28 cellular contexts compared by ENCODE assay signal in the genomic region with DNA sequence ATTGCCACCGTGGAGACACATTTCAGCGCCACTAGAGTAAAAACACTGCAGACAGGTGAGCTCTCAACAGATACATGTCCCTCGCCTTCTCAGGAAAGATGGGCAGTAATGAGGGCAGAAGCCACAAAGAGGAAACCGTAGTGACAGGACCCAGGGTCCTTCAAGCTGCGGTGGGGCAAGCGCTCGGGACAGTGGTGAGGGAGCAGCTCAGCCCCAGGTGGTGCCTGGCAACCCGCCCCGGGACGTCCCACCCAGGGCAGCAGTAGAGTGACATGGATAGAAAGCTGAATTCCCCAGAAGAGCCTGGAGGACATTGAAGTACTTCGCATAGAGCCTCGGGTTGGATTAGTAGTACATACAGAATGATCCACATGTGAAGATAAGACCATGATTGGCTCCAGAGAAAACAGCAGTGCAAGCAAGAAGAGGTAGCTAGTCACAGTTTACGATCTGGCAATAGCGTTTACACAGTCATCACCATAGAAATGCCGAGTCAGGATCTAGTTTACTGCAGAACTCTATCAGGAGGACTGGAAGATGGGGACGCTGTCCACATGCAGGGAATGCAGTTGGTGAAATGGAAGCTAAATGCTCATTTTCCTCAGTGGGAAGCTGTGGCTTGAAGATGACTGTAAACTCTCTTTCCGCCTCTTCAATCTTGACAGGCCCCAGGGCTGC. TPM values are rescaled to one million over a fixed set of nuclear protein-coding genes. Genes with fewer than 3 reads are reported as not detected.
A peak's percentile ranks its signal among the peaks of the same experiment; 100 is the strongest.
DNase-seq lines count a peak whose midpoint lies in the region; ATAC-seq, FAIRE-seq and TF ChIP-seq lines count a peak whose summit lies in the region.
"Had no signal": no experiment of that assay in that cellular context is flagged by ENCODE, and none has a peak within 500 bp of the region (broad histone marks: within the 10 kb centered on the region; RNA-seq: fewer than 3 reads in every experiment).

No MANE protein-coding gene starts in this region.

- H2BK15ac ChIP-seq in H9 (ENCODE audit: low read depth, low read length): no peak overlapping the region

- H3K27ac ChIP-seq in DND-41 (ENCODE audit: low read length) (0 out of 2 replicates have a peak overlapping the region, but pooled peaks have one; percentile 4), kidney (ENCODE audit: low read depth in 2 of 2, low read length in 2 of 2) (no peak overlapping the region), H9 (ENCODE audit: insufficient read length, low read depth, low read length) (no peak overlapping the region)
- H3K27ac ChIP-seq: adrenal gland, epithelial cell of prostate, neutrophil, right lobe of liver, testis had no signal

- H3K9me3 ChIP-seq in DND-41 (ENCODE audit: insufficient read depth, low read length, severe bottlenecking) (no peaks in the 10 kb centered on the region), kidney (ENCODE audit: control insufficient read depth in 1 of 2, low read length in 2 of 2) (no peaks in the 10 kb centered on the region), H9 (ENCODE audit: control insufficient read depth, low read depth, low read length) (no peaks in the 10 kb centered on the region)
- H3K9me3 ChIP-seq: adrenal gland, neutrophil, right lobe of liver, testis had no signal

- no peak overlapping the region for H2AFZ ChIP-seq in DND-41 (ENCODE audit: low read depth, low read length)
- H2AFZ ChIP-seq in H9 (ENCODE audit: low read length): no peak overlapping the region

- H4K91ac ChIP-seq in H9 (ENCODE audit: insufficient read length, low read depth, low read length): no peak overlapping the region

- no CpG with 5 or more reads among the region's 17 CpGs for WGBS in H9 (ENCODE audit: extremely low coverage, insufficient read length, low lambda C conversion rate)

- H3K23ac ChIP-seq in H9 (ENCODE audit: insufficient read length, low read depth, low read length): no peak overlapping the region

- H3K4me3 ChIP-seq in DND-41 (ENCODE audit: low read depth in 1 of 2, low read length in 2 of 2) (no peak overlapping the region), kidney (ENCODE audit: low read length in 2 of 2) (no peak overlapping the region)
- H3K4me3 ChIP-seq: adrenal gland, right lobe of liver, testis had no signal

- H3K79me2 ChIP-seq in DND-41 (ENCODE audit: insufficient read depth, low read length) (no peaks in the 10 kb centered on the region), H9 (ENCODE audit: insufficient read depth, low read length) (no peaks in the 10 kb centered on the region)

- peaks cover 0 to 5% (median 3%) of the 10 kb centered on the region in 3 experiments; a peak in 3 of 7 replicates for H3K36me3 Mint-ChIP-seq in H9 (ENCODE audit: insufficient read depth in 1 of 3, low read depth in 3 of 3)
- H3K36me3 Mint-ChIP-seq: activated CD4-positive, alpha-beta memory T cell treated with anti-CD3 and anti-CD28 coated beads for 36 hours; brain had no signal

- H2BK20ac ChIP-seq in H9 (ENCODE audit: low read depth, low read length, poor library complexity, severe bottlenecking): no peak overlapping the region

- H3K9ac ChIP-seq in DND-41 (ENCODE audit: low read depth, low read length) (no peak overlapping the region), kidney (ENCODE audit: low read length in 2 of 2) (no peak overlapping the region), H9 (ENCODE audit: extremely low read depth, insufficient read length, low read length) (no peak overlapping the region)

- peaks cover 2% of the 10 kb centered on the region in 2 experiments; a peak in 2 of 4 replicates for H3K4me1 Mint-ChIP-seq in H9
- H3K4me1 Mint-ChIP-seq: CD14-positive monocyte, memory B cell had no signal

- H3K27me3 ChIP-seq in DND-41 (ENCODE audit: insufficient read depth, low read length, poor library complexity) (no peaks in the 10 kb centered on the region), H9 (ENCODE audit: insufficient read depth, low read length) (no peaks in the 10 kb centered on the region)
- H3K27me3 ChIP-seq: adrenal gland, right lobe of liver, testis had no signal

- peak; percentile 57 for DNase-seq in activated effector memory CD4-positive, alpha-beta T cell treated with anti-CD3 and anti-CD28 coated beads, Interleukin-2, amount 50 U/mL, for 16 hours
- DNase-seq in activated effector memory CD4-positive, alpha-beta T cell treated with Interleukin-2 at 50 U/mL for 16 hours: no peak
- DNase-seq in DND-41: no peak
- peak; percentile 9 for DNase-seq in M059J (ENCODE audit: low read depth)
- DNase-seq in kidney: peak; percentile 45
- no peak for DNase-seq in NCI-H2171 treated with DMSO at 0.1 percent for 48 hours (lab: John Stamatoyannopoulos, UW)
- DNase-seq in midbrain (lab: John Stamatoyannopoulos, UW): no peak
- DNase-seq in H9: no peak
- DNase-seq: activated CD4-positive, alpha-beta memory T cell treated with anti-CD3 and anti-CD28 coated beads for 36 hours; Calu3; Kasumi-1; NCI-H1694; NCI-H524 treated with DMSO at 0.1 percent for 48 hours; SIG-M5; stimulated activated naive CD8-positive, alpha-beta T cell treated with anti-CD3 and anti-CD28 coated beads, Interleukin-15, Interleukin-2, amounts not matched to agents 100 U/mL and 50 U/mL, for 24 hours; T1000; testis had no signal

- H2AK5ac ChIP-seq in H9 (ENCODE audit: insufficient read length, low read length): no peak overlapping the region

- peaks cover 0 to 8% of the 10 kb centered on the region in 2 experiments; a peak in 2 of 5 replicates for H3K9me3 Mint-ChIP-seq in H9
- H3K9me3 Mint-ChIP-seq: activated CD4-positive, alpha-beta memory T cell treated with anti-CD3 and anti-CD28 coated beads for 36 hours; CD14-positive monocyte; memory B cell had no signal

- H3K27me3 Mint-ChIP-seq in H9 (ENCODE audit: low read depth): peaks cover 10% of the 10 kb centered on the region; the same call in 1 of the 2 replicates
- H3K27me3 Mint-ChIP-seq: activated CD4-positive, alpha-beta memory T cell treated with anti-CD3 and anti-CD28 coated beads for 36 hours; brain; memory B cell had no signal

- no peak overlapping the region for H3T11ph ChIP-seq in H9 (ENCODE audit: low read length)

- H2BK5ac ChIP-seq in H9 (ENCODE audit: insufficient read length, low read length): no peak overlapping the region

- no peak overlapping the region for H3K18ac ChIP-seq in H9 (ENCODE audit: insufficient read length, low read depth, low read length)

- no peaks in the 10 kb centered on the region for H3K79me1 ChIP-seq in H9 (ENCODE audit: insufficient read depth, low read depth, low read length, poor library complexity, severe bottlenecking)

- intact Hi-C loops in kidney (cut with DNase I): no loop called here

- H3K27ac Mint-ChIP-seq in H9: no peak overlapping the region
- H3K27ac Mint-ChIP-seq: activated CD4-positive, alpha-beta memory T cell treated with anti-CD3 and anti-CD28 coated beads for 36 hours; memory B cell had no signal

- ATAC-seq in DND-41 (ENCODE audit: insufficient read depth, low read depth): no peak
- ATAC-seq: stimulated activated naive CD8-positive, alpha-beta T cell treated with anti-CD3 and anti-CD28 coated beads, Interleukin-15, Interleukin-2, amounts not matched to agents 100 U/mL and 50 U/mL, for 24 hours had no signal

- H2BK120ac ChIP-seq in H9 (ENCODE audit: low read depth, low read length, poor library complexity, severe bottlenecking): no peak overlapping the region

- TF ChIP-seq CTCF in DND-41 (IDR thresholded peaks at IDR 0.05; ENCODE audit: borderline replicate concordance, extremely low read depth, low read length, poor library complexity, severe bottlenecking): no peak
- TF ChIP-seq CTCF in kidney (IDR thresholded peaks at IDR 0.05; ENCODE audit: borderline replicate concordance, extremely low read depth, insufficient read depth): no peak
- no peak for TF ChIP-seq CTCF in H9 (conservative IDR thresholded peaks at IDR 0.05)

- H4K20me1 ChIP-seq in DND-41 (ENCODE audit: insufficient read depth, low read length): no peaks in the 10 kb centered on the region; the same call in none of the 2 replicates
- H4K20me1 ChIP-seq in H9 (ENCODE audit: control insufficient read depth, insufficient read depth, insufficient read length): no peaks in the 10 kb centered on the region

- no peak overlapping the region for H4K8ac ChIP-seq in H9 (replicated peaks; ENCODE audit: insufficient read length, low read depth, low read length)

- H3K4me2 ChIP-seq in DND-41 (ENCODE audit: insufficient read depth, low read length): no peak overlapping the region
- no peak overlapping the region for H3K4me2 ChIP-seq in H9 (ENCODE audit: insufficient read depth, insufficient read length, low read length)

- H2BK12ac ChIP-seq in H9 (ENCODE audit: insufficient read length, low read depth, low read length): no peak overlapping the region

- H3K4me1 ChIP-seq in DND-41 (ENCODE audit: insufficient read depth, low read length) (no peaks in the 10 kb centered on the region), kidney (ENCODE audit: control insufficient read depth in 1 of 2, insufficient read depth in 1 of 2, low read depth in 1 of 2, low read length in 2 of 2) (no peaks in the 10 kb centered on the region), H9 (ENCODE audit: insufficient read depth, low read length) (no peaks in the 10 kb centered on the region)
- H3K4me1 ChIP-seq: adrenal gland, right lobe of liver, testis had no signal

- H3K56ac ChIP-seq in H9 (ENCODE audit: insufficient read length, low read depth, low read length): no peak overlapping the region

- no peak overlapping the region for H3K4me3 Mint-ChIP-seq in H9
- H3K4me3 Mint-ChIP-seq: activated CD4-positive, alpha-beta memory T cell treated with anti-CD3 and anti-CD28 coated beads for 36 hours; brain; CD14-positive monocyte; memory B cell had no signal

- no peak for FAIRE-seq in kidney (lab: Jason Lieb, UNC)
- FAIRE-seq: GM12891, urothelium cell line had no signal

- H3K23me2 ChIP-seq in H9 (ENCODE audit: insufficient read length, low read depth, low read length, poor library complexity, severe bottlenecking): no peaks in the 10 kb centered on the region

- no peak overlapping the region for H4K5ac ChIP-seq in H9 (ENCODE audit: insufficient read length, low read depth, low read length)

- H3K36me3 ChIP-seq in DND-41 (ENCODE audit: insufficient read depth, low read length): no peaks in the 10 kb centered on the region
- H3K36me3 ChIP-seq in kidney (ENCODE audit: control insufficient read depth in 1 of 2, insufficient read depth in 2 of 2, low read length in 2 of 2): no peaks in the 10 kb centered on the region
- H3K36me3 ChIP-seq: adrenal gland, neutrophil, right lobe of liver had no signal

- H3K4ac ChIP-seq in H9 (ENCODE audit: low read depth, low read length): no peak overlapping the region

- no peak overlapping the region for H3K14ac ChIP-seq in H9 (ENCODE audit: insufficient read depth, low read length)

RNA-seq across cellular contexts. Expression of gene ALPP, which starts 37.4 kb away (rescaled TPM):
- total RNA-seq in M059J (2014; rRNA removed; shearing (Covaris generic)): 0.59 and 1.5 TPM in 2 replicates
- total RNA-seq in kidney: not detected
- polyA plus RNA-seq in kidney (ENCODE audit: insufficient read depth, low read depth, low replicate concordance): not detected
- total RNA-seq in H9 (2021): 0.15 and 0.20 TPM in 2 replicates
- total RNA-seq: activated CD4-positive, alpha-beta memory T cell treated with anti-CD3 and anti-CD28 coated beads for 36 hours; adrenal gland; Calu3; kidney epithelial cell; posterior vena cava; right lobe of liver had no signal
- polyA plus RNA-seq: adrenal gland, CD14-positive monocyte had no signal

Comparison
In these comparisons a context has a peak if more than half of its experiments do, and no peak if none do; other contexts are left out.
1. DNase-seq: peak in activated effector memory CD4-positive, alpha-beta T cell treated with anti-CD3 and anti-CD28 coated beads, Interleukin-2, amount 50 U/mL, for 16 hours (single experiment), M059J (single experiment) and kidney (single experiment); none in activated effector memory CD4-positive, alpha-beta T cell treated with Interleukin-2 at 50 U/mL for 16 hours (single experiment), DND-41 (single experiment), NCI-H2171 treated with DMSO at 0.1 percent for 48 hours (single experiment), midbrain (single experiment) and H9 (single experiment).